Comparison of ENCODE assay signal across 1 cellular context in the genomic region with DNA sequence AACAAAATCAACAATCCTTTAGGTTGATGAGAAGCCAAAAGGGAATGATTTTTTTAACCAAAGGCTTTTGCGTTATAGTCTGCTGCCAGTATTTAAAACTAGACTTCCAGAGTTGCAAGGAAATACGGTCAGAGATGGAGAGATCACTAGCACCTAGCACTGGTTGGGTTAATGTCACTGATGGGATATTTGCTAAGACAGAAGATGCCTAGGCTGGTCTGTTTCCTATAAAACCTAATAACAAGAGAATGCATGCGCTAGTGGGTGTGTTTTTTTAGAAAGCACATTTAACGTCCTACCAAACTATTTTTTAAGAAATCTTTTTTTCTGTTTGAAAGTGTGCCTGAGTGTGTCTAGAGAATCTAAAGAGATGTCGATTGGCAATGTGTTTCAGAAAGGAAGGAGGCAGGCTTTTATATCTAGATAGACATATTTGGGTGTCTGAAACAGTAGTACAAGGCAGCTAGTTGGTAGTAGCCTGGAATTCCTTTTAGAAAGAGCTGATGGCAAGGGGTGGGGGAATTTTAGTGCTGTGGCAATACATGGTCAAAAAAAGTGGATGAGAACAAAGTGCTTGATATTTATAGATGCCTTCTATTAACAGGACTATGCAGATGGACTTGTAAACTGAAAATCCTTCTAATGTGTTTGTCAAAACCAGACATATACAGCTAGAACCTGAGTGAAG.
TF ChIP-seq lines count a peak whose summit lies in the region.

No MANE protein-coding gene starts in this region.

TF ChIP-seq in endothelial cell of umbilical vein, 7 proteins besides CTCF, POLR2A, EP300 and RAD21:
- TF ChIP-seq POLR2AphosphoS5 (IDR thresholded peaks at IDR 0.05; ENCODE audit: insufficient read depth, low read depth, low read length) (peak; percentile 2), MAX (IDR thresholded peaks at IDR 0.05; ENCODE audit: insufficient read depth, insufficient read length) (no peak), MYC (IDR thresholded peaks at IDR 0.05; ENCODE audit: low read depth, low read length) (no peak)
